Comparison of ENCODE assay signal across 1 cellular context in the genomic region with DNA sequence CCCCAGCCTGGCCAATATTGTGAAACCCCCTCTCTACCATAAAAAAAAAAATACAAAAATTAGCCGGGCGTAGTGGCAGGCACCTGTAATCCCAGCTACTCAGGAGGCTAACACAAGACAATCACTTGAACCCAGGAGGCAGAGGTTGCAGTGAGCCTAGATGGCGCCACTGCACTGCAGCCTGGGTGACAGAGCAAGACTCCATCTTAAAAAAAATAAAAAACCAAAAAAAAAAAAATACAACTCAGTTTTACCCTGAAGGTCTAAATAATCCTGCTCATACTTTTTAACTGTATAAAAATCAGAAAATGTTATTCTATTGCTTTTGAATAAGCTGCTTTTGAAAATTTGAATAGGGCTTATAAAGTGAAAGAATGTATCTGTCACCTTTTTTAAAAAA.
TF ChIP-seq lines count a peak whose summit lies in the region.

No MANE protein-coding gene starts in this region.

TF ChIP-seq in liver, 16 proteins besides CTCF, POLR2A, EP300 and RAD21:
- TF ChIP-seq YY1 (IDR thresholded peaks at IDR 0.05): peak; percentile 42
